11 cellular contexts compared by ENCODE assay signal in the genomic region with DNA sequence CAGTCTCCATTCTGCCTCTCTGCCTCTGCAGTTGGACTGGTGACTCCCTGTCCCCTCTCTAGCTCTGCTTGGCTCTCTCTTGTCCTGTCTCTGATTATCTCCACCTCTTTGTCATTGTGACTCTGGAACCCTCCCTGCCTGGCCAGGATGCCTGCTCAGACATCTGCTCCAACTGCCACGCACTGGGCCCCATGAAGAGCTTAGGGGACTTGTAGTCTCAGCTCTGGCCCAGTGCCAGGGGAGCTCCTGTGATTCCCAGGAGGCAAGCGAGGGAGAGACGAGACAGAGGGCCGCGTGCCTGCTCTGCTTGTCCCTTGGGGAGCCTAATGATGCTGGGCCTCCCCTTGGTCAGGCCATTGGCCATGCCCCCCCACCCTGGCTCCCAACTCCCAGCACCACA. TPM values are rescaled to one million over a fixed set of nuclear protein-coding genes. Genes with fewer than 3 reads are reported as not detected.
DNase-seq lines count a peak whose midpoint lies in the region; ATAC-seq, FAIRE-seq and TF ChIP-seq lines count a peak whose summit lies in the region.
"Had no signal": no experiment of that assay in that cellular context is flagged by ENCODE, and none has a peak within 500 bp of the region (broad histone marks: within the 10 kb centered on the region; RNA-seq: fewer than 3 reads in every experiment).

No MANE protein-coding gene starts in this region.

- no peaks in the 10 kb centered on the region for H3K79me2 ChIP-seq in GM12878 (ENCODE audit: control insufficient read depth, insufficient read depth, low read length)

- H3K4me1 Mint-ChIP-seq in mesothelial cell of epicardium: peaks cover 40% of the 10 kb centered on the region

- BruUV-seq in GM12878 (replicated peaks; lab: Mats Ljungman, UMichigan): no TSS peak

- no peaks in the 10 kb centered on the region for H3K27me3 Mint-ChIP-seq in mesothelial cell of epicardium (ENCODE audit: low read depth)
- H3K27me3 Mint-ChIP-seq: stimulated activated naive CD8-positive, alpha-beta T cell treated with anti-CD3 and anti-CD28 coated beads, Interleukin-15, Interleukin-2, amounts not matched to agents 100 ng/mL and 50 ng/mL, for 24 hours had no signal

- TF ChIP-seq POLR2A in GM12878 (IDR thresholded peaks at IDR 0.05; ENCODE audit: low read depth, low read length): no peak

- peak; percentile 40 for DNase-seq in NCI-H2107 treated with DMSO at 0.1 percent for 48 hours (lab: John Stamatoyannopoulos, UW; ENCODE audit: unreplicated experiment)
- DNase-seq in GM12878 (ENCODE audit: low read depth, low spot score): no peak
- DNase-seq in mesothelial cell of epicardium (ENCODE audit: low spot score in 2 of 2, unreplicated experiment in 2 of 2): peak; percentile 60 to 69
- DNase-seq in T-helper 1 cell: no peak
- no peak for DNase-seq in stimulated activated CD4-positive, alpha-beta T cell treated with anti-CD3 and anti-CD28 coated beads, Interleukin-2, amount 100 ng/mL, for 48 hours
- no peak for DNase-seq in NCI-H774 (lab: John Stamatoyannopoulos, UW)
- no peak for DNase-seq in GDM1 (lab: John Stamatoyannopoulos, UW)
- DNase-seq: stimulated activated CD4-positive, alpha-beta T cell treated with anti-CD3 and anti-CD28 coated beads, Interleukin-12 subunit alpha, Interleukin-12 subunit beta, amount 100 ng/mL, for 4 hours had no signal

- H4K20me1 ChIP-seq in BLaER1: no peaks in the 10 kb centered on the region
- H4K20me1 ChIP-seq in GM12878 (ENCODE audit: control insufficient read depth, insufficient read depth): no peaks in the 10 kb centered on the region

- in situ Hi-C loops in GM12878 (cut with MboI): no loop called here

- intact Hi-C loops in GM12878 (cut with micrococcal nuclease; ENCODE audit: unreplicated experiment): no loop called here

- POLR2A ChIA-PET in GM12878 (lab: Charles Lee): interaction anchor here (0.8 to 2.3 kb wide), 5 partner anchors 10 to 35 kb away, joined by 4 to 21 read pairs (median 4); partner anchors contain the start of gene RPL29

- H2AFZ ChIP-seq in GM12878 (ENCODE audit: control insufficient read depth, low read depth, low read length): peak overlapping the region; percentile 35; the same call in 1 of the 2 replicates

- no peak for TF ChIP-seq CTCF in GM12878 (IDR thresholded peaks at IDR 0.05 in 2 of 3, conservative IDR thresholded peaks at IDR 0.05 in 1 of 3; ENCODE audit: control insufficient read depth in 2 of 3, extremely low read depth in 1 of 3, insufficient read depth in 1 of 3, low read depth in 3 of 3, low read length in 3 of 3)
- TF ChIP-seq CTCF in mesothelial cell of epicardium (IDR thresholded peaks at IDR 0.05; ENCODE audit: unreplicated experiment): no peak

- no peak for TF ChIP-seq EP300 in GM12878 (IDR thresholded peaks at IDR 0.05; ENCODE audit: borderline replicate concordance in 1 of 2, control insufficient read depth in 1 of 2, low read depth in 2 of 2, low read length in 2 of 2)

- SMC1A ChIA-PET in GM12878 (lab: Charles Lee; ENCODE audit: uncharacterized antibody, unreplicated experiment): interaction anchor here (0.8 to 12.8 kb wide), 7 partner anchors 9 to 33 kb away, joined by 3 to 116 read pairs (median 8); partner anchors contain the start of gene DUSP7

- RAD21 ChIA-PET in GM12878 (lab: Charles Lee; ENCODE audit: unreplicated experiment): interaction anchor here (1.0 to 7.1 kb wide), 4 partner anchors 9 to 31 kb away, joined by 3 to 70 read pairs (median 45); no protein-coding TSS in a partner anchor

- H3K4me3 ChIP-seq in BLaER1 (no peak overlapping the region), GM12878 (no peak overlapping the region)

- H3K36me3 Mint-ChIP-seq in mesothelial cell of epicardium: no peaks in the 10 kb centered on the region

- CTCF ChIA-PET in GM12878 (lab: Yijun Ruan, JAX): interaction anchor here (0.8 to 3.9 kb wide), 9 partner anchors 15 to 101 kb away, joined by 3 to 30 read pairs (median 6); no protein-coding TSS in a partner anchor

- H3K4me2 ChIP-seq in BLaER1: peak overlapping the region; percentile 93
- H3K4me2 ChIP-seq in GM12878 (ENCODE audit: control insufficient read depth, insufficient read depth): no peak overlapping the region

- H3K27ac Mint-ChIP-seq in mesothelial cell of epicardium: peak overlapping the region; percentile 77
- H3K27ac Mint-ChIP-seq: stimulated activated naive CD8-positive, alpha-beta T cell treated with anti-CD3 and anti-CD28 coated beads, Interleukin-15, Interleukin-2, amounts not matched to agents 100 ng/mL and 50 ng/mL, for 24 hours had no signal

- no peaks in the 10 kb centered on the region for H3K36me3 ChIP-seq in BLaER1
- H3K36me3 ChIP-seq in GM12878 (ENCODE audit: control insufficient read depth in 2 of 2, insufficient read depth in 2 of 2, low read length in 1 of 2): no peaks in the 10 kb centered on the region

- H3K4me1 ChIP-seq in BLaER1 (peaks cover 97% of the 10 kb centered on the region), GM12878 (ENCODE audit: control insufficient read depth, insufficient read depth, low read length) (peaks cover 18% of the 10 kb centered on the region)

- TF ChIP-seq RAD21 in GM12878 (IDR thresholded peaks at IDR 0.05; ENCODE audit: insufficient read depth, low read depth, low read length): no peak

- no peak for FAIRE-seq in GM12878 (lab: Jason Lieb, UNC)

- H3K27me3 ChIP-seq in BLaER1: no peaks in the 10 kb centered on the region
- no peaks in the 10 kb centered on the region for H3K27me3 ChIP-seq in GM12878 (replicated peaks in 1 of 2; ENCODE audit: control insufficient read depth in 2 of 2, insufficient read depth in 2 of 2, low read length in 1 of 2)

- H3K9me3 Mint-ChIP-seq in mesothelial cell of epicardium: no peaks in the 10 kb centered on the region
- H3K9me3 Mint-ChIP-seq: stimulated activated naive CD8-positive, alpha-beta T cell treated with anti-CD3 and anti-CD28 coated beads, Interleukin-15, Interleukin-2, amounts not matched to agents 100 ng/mL and 50 ng/mL, for 24 hours had no signal

- WGBS in GM12878 (ENCODE audit: insufficient coverage, insufficient replicate concordance, low lambda C conversion rate, missing lambda C conversion rate): 43% methylated on average over 5 of the region's 5 CpGs

- no peaks in the 10 kb centered on the region for H3K9me3 ChIP-seq in BLaER1
- H3K9me3 ChIP-seq in GM12878 (replicated peaks; ENCODE audit: control insufficient read depth, insufficient read depth, low read length): no peaks in the 10 kb centered on the region

- H3K9ac ChIP-seq in BLaER1: peak overlapping the region; percentile 77
- H3K9ac ChIP-seq in GM12878 (ENCODE audit: control insufficient read depth, insufficient read depth, low read length): no peak overlapping the region

- no peak for ATAC-seq in GM12878

- H3K4me3 Mint-ChIP-seq in mesothelial cell of epicardium: no peak overlapping the region
- H3K4me3 Mint-ChIP-seq: stimulated activated naive CD8-positive, alpha-beta T cell treated with anti-CD3 and anti-CD28 coated beads, Interleukin-15, Interleukin-2, amounts not matched to agents 100 ng/mL and 50 ng/mL, for 24 hours had no signal

- peak overlapping the region; percentile 96 for H3K27ac ChIP-seq in BLaER1
- no peak overlapping the region for H3K27ac ChIP-seq in GM12878 (ENCODE audit: control insufficient read depth, insufficient read depth)
- H3K27ac ChIP-seq: C4-2B had no signal

RNA-seq across cellular contexts. Expression of gene RPL29, which starts 26.2 kb away (rescaled TPM):
- 312 and 327 TPM in 2 replicates for total RNA-seq in GM12878 (2013; cell fraction: nucleolus; rRNA removed)
- total RNA-seq in GM12878 (2014; rRNA removed) (1,707 and 1,708 TPM in 2 replicates), GM12878 (2014; rRNA removed; fragmentation: Illumina TruSeq; extraction: Trizol) (2,030 and 2,061 TPM in 2 replicates), GM12878 (2021) (1,814 and 1,873 TPM in 2 replicates), mesothelial cell of epicardium (1,237 to 1,322 TPM (median 1,301 TPM) in 3 replicates)
- polyA plus RNA-seq in GM12878 (2011; ENCODE audit: low read depth): 2,919 TPM
- polyA plus RNA-seq in GM12878 (2011; rRNA removed) (1,274 and 1,606 TPM in 2 replicates), GM12878 (2014; fragmentation: Illumina TruSeq; extraction: Trizol) (1,724 and 2,477 TPM in 2 replicates), GM12878 (2014; fragmentation: Nextera tagmentation; extraction: Ambion mirVana) (1,000 to 10,000 TPM; 1,053 to 1,085 TPM), GM12878 (2014; rRNA removed) (2,075 and 2,190 TPM in 2 replicates), GM12878 (2016; fragmentation: Nextera tagmentation; extraction: Ambion mirVana) (1,000 to 10,000 TPM; 1,397 to 1,403 TPM)
- polyA plus RNA-seq in GM12878 (2011; cell fraction: cytosol; rRNA removed): 2,998 and 3,537 TPM in 2 replicates
- 1,112 and 1,184 TPM in 2 replicates for polyA plus RNA-seq in GM12878 (2011; cell fraction: nucleus; rRNA removed)
- 3,236 and 3,576 TPM in 2 replicates for polyA plus RNA-seq in GM12878 (2012)
- polyA minus RNA-seq in GM12878 (2011; rRNA and poly(A)+ RNA removed): 1,357 and 1,638 TPM in 2 replicates
- polyA minus RNA-seq in GM12878 (2011; cell fraction: cytosol; rRNA and poly(A)+ RNA removed): 571 and 626 TPM in 2 replicates
- polyA minus RNA-seq in GM12878 (2011; cell fraction: nucleus; rRNA and poly(A)+ RNA removed): 256 and 363 TPM in 2 replicates

RNA-seq across cellular contexts. Expression of gene DUSP7, which starts 34.5 kb away (rescaled TPM):
- 27.3 and 28.8 TPM in 2 replicates for total RNA-seq in GM12878 (2013; cell fraction: nucleolus; rRNA removed)
- total RNA-seq in GM12878 (2014; rRNA removed) (13.0 TPM in 2 replicates), GM12878 (2014; rRNA removed; fragmentation: Illumina TruSeq; extraction: Trizol) (4.9 and 5.5 TPM in 2 replicates), GM12878 (2021) (16.0 and 17.5 TPM in 2 replicates), mesothelial cell of epicardium (32.0 to 34.6 TPM (median 32.2 TPM) in 3 replicates)
- 2.5 TPM for polyA plus RNA-seq in GM12878 (2011; ENCODE audit: low read depth)
- polyA plus RNA-seq in GM12878 (2011; rRNA removed) (9.7 and 17.0 TPM in 2 replicates), GM12878 (2014; fragmentation: Illumina TruSeq; extraction: Trizol) (4.8 and 10.3 TPM in 2 replicates), GM12878 (2014; fragmentation: Nextera tagmentation; extraction: Ambion mirVana) (under 1 TPM; 0.73 to 0.82 TPM), GM12878 (2014; rRNA removed) (16.1 and 18.2 TPM in 2 replicates), GM12878 (2016; fragmentation: Nextera tagmentation; extraction: Ambion mirVana) (1 to 10 TPM; 1.7 TPM)
- 24.2 and 27.7 TPM in 2 replicates for polyA plus RNA-seq in GM12878 (2011; cell fraction: cytosol; rRNA removed)
- polyA plus RNA-seq in GM12878 (2011; cell fraction: nucleus; rRNA removed): 37.1 and 37.4 TPM in 2 replicates
- polyA plus RNA-seq in GM12878 (2012): 5.4 and 6.3 TPM in 2 replicates
- 32.2 and 48.1 TPM in 2 replicates for polyA minus RNA-seq in GM12878 (2011; rRNA and poly(A)+ RNA removed)
- polyA minus RNA-seq in GM12878 (2011; cell fraction: cytosol; rRNA and poly(A)+ RNA removed): 17.5 and 17.6 TPM in 2 replicates
- 28.3 and 42.2 TPM in 2 replicates for polyA minus RNA-seq in GM12878 (2011; cell fraction: nucleus; rRNA and poly(A)+ RNA removed)

RNA-seq across cellular contexts. Expression of gene ACY1, which starts 38.5 kb away (rescaled TPM):
- 11.6 and 14.6 TPM in 2 replicates for total RNA-seq in GM12878 (2013; cell fraction: nucleolus; rRNA removed)
- total RNA-seq in GM12878 (2014; rRNA removed): 28.9 and 35.1 TPM in 2 replicates
- 19.0 and 22.3 TPM in 2 replicates for total RNA-seq in GM12878 (2014; rRNA removed; fragmentation: Illumina TruSeq; extraction: Trizol)
- total RNA-seq in GM12878 (2021): 27.4 and 33.5 TPM in 2 replicates
- polyA plus RNA-seq in GM12878 (2011; ENCODE audit: low read depth): 62.9 TPM
- 12.5 and 18.5 TPM in 2 replicates for polyA plus RNA-seq in GM12878 (2011; rRNA removed)
- 31.5 and 32.0 TPM in 2 replicates for polyA plus RNA-seq in GM12878 (2011; cell fraction: cytosol; rRNA removed)
- 36.7 and 37.0 TPM in 2 replicates for polyA plus RNA-seq in GM12878 (2011; cell fraction: nucleus; rRNA removed)
- 30.6 and 33.0 TPM in 2 replicates for polyA plus RNA-seq in GM12878 (2012)
- polyA plus RNA-seq in GM12878 (2014; fragmentation: Illumina TruSeq; extraction: Trizol): 6.4 and 18.8 TPM in 2 replicates
- 10 to 100 TPM; 19.8 to 28.2 TPM for polyA plus RNA-seq in GM12878 (2014; fragmentation: Nextera tagmentation; extraction: Ambion mirVana)
- polyA plus RNA-seq in GM12878 (2014; rRNA removed): 31.3 and 42.2 TPM in 2 replicates
- polyA plus RNA-seq in GM12878 (2016; fragmentation: Nextera tagmentation; extraction: Ambion mirVana): 10 to 100 TPM; 32.0 to 37.0 TPM
- 18.5 and 20.4 TPM in 2 replicates for polyA minus RNA-seq in GM12878 (2011; rRNA and poly(A)+ RNA removed)
- 7.4 and 9.5 TPM in 2 replicates for polyA minus RNA-seq in GM12878 (2011; cell fraction: cytosol; rRNA and poly(A)+ RNA removed)
- polyA minus RNA-seq in GM12878 (2011; cell fraction: nucleus; rRNA and poly(A)+ RNA removed): 10.3 and 14.9 TPM in 2 replicates
- total RNA-seq in mesothelial cell of epicardium: 47.8 to 59.0 TPM (median 58.7 TPM) in 3 replicates

RNA-seq across cellular contexts. Expression of gene ABHD14A, which starts 47.0 kb away (rescaled TPM):
- total RNA-seq in GM12878 (2013; cell fraction: nucleolus; rRNA removed): 2.9 TPM in 2 replicates
- total RNA-seq in GM12878 (2014; rRNA removed): 12.2 and 13.1 TPM in 2 replicates
- 5.0 and 5.9 TPM in 2 replicates for total RNA-seq in GM12878 (2014; rRNA removed; fragmentation: Illumina TruSeq; extraction: Trizol)
- total RNA-seq in GM12878 (2021): 9.3 and 12.2 TPM in 2 replicates
- 4.0 TPM for polyA plus RNA-seq in GM12878 (2011; ENCODE audit: low read depth)
- 4.9 and 6.5 TPM in 2 replicates for polyA plus RNA-seq in GM12878 (2011; rRNA removed)
- 14.2 and 22.6 TPM in 2 replicates for polyA plus RNA-seq in GM12878 (2011; cell fraction: cytosol; rRNA removed)
- 6.8 and 7.8 TPM in 2 replicates for polyA plus RNA-seq in GM12878 (2011; cell fraction: nucleus; rRNA removed)
- 7.6 and 8.2 TPM in 2 replicates for polyA plus RNA-seq in GM12878 (2012)
- polyA plus RNA-seq in GM12878 (2014; fragmentation: Illumina TruSeq; extraction: Trizol): 2.4 and 5.6 TPM in 2 replicates
- polyA plus RNA-seq in GM12878 (2014; fragmentation: Nextera tagmentation; extraction: Ambion mirVana): 1 to 10 TPM; 1.2 to 2.2 TPM
- polyA plus RNA-seq in GM12878 (2014; rRNA removed): 12.6 and 12.9 TPM in 2 replicates
- 10 to 100 TPM; 22.4 to 27.0 TPM for polyA plus RNA-seq in GM12878 (2016; fragmentation: Nextera tagmentation; extraction: Ambion mirVana)
- 2.6 and 6.4 TPM in 2 replicates for polyA minus RNA-seq in GM12878 (2011; rRNA and poly(A)+ RNA removed)
- polyA minus RNA-seq in GM12878 (2011; cell fraction: cytosol; rRNA and poly(A)+ RNA removed): 2.9 and 3.9 TPM in 2 replicates
- polyA minus RNA-seq in GM12878 (2011; cell fraction: nucleus; rRNA and poly(A)+ RNA removed): 0.86 and 1.6 TPM in 2 replicates
- total RNA-seq in mesothelial cell of epicardium: 13.7 to 15.5 TPM (median 14.8 TPM) in 3 replicates

RNA-seq across cellular contexts. Expression of gene ABHD14B, which starts 48.0 kb away (rescaled TPM):
- 29.6 and 35.3 TPM in 2 replicates for total RNA-seq in GM12878 (2013; cell fraction: nucleolus; rRNA removed)
- total RNA-seq in GM12878 (2014; rRNA removed) (59.9 and 62.4 TPM in 2 replicates), GM12878 (2014; rRNA removed; fragmentation: Illumina TruSeq; extraction: Trizol) (28.9 and 30.5 TPM in 2 replicates), GM12878 (2021) (58.3 and 58.8 TPM in 2 replicates), mesothelial cell of epicardium (25.9 to 27.2 TPM (median 26.0 TPM) in 3 replicates)
- polyA plus RNA-seq in GM12878 (2011; ENCODE audit: low read depth): 35.7 TPM
- polyA plus RNA-seq in GM12878 (2011; rRNA removed) (45.4 and 76.5 TPM in 2 replicates), GM12878 (2014; fragmentation: Illumina TruSeq; extraction: Trizol) (35.9 and 51.1 TPM in 2 replicates), GM12878 (2014; fragmentation: Nextera tagmentation; extraction: Ambion mirVana) (10 to 100 TPM in 1 of 2 experiments, 1 to 10 TPM in 1; 7.8 to 14.2 TPM), GM12878 (2014; rRNA removed) (73.0 and 80.4 TPM in 2 replicates), GM12878 (2016; fragmentation: Nextera tagmentation; extraction: Ambion mirVana) (10 to 100 TPM; 47.2 to 50.9 TPM)
- 80.0 and 92.8 TPM in 2 replicates for polyA plus RNA-seq in GM12878 (2011; cell fraction: cytosol; rRNA removed)
- polyA plus RNA-seq in GM12878 (2011; cell fraction: nucleus; rRNA removed): 39.8 and 51.9 TPM in 2 replicates
- polyA plus RNA-seq in GM12878 (2012): 54.6 and 64.2 TPM in 2 replicates
- 53.4 and 78.7 TPM in 2 replicates for polyA minus RNA-seq in GM12878 (2011; rRNA and poly(A)+ RNA removed)
- polyA minus RNA-seq in GM12878 (2011; cell fraction: cytosol; rRNA and poly(A)+ RNA removed): 18.1 and 25.1 TPM in 2 replicates
- polyA minus RNA-seq in GM12878 (2011; cell fraction: nucleus; rRNA and poly(A)+ RNA removed): 12.8 and 21.3 TPM in 2 replicates

Comparison
In these comparisons a context has a peak if more than half of its experiments do, and no peak if none do; other contexts are left out.
1. DNase-seq: peak in NCI-H2107 treated with DMSO at 0.1 percent for 48 hours (single experiment) and mesothelial cell of epicardium (2 of 2); none in GM12878 (single experiment), T-helper 1 cell (0 of 5), stimulated activated CD4-positive, alpha-beta T cell treated with anti-CD3 and anti-CD28 coated beads, Interleukin-2, amount 100 ng/mL, for 48 hours (0 of 2), NCI-H774 (single experiment) and GDM1 (single experiment).